Comparison of ENCODE assay signal across 23 cellular contexts in genomic region chr20:62856931-62857619, GRCh38. TPM values are rescaled to one million over a fixed set of nuclear protein-coding genes. Genes with fewer than 3 reads are reported as not detected.
DNase-seq lines count a peak whose midpoint lies in the region; ATAC-seq, FAIRE-seq and TF ChIP-seq lines count a peak whose summit lies in the region.
"Had no signal": no experiment of that assay in that cellular context is flagged by ENCODE, and none has a peak within 500 bp of the region (broad histone marks: within the 10 kb centered on the region; RNA-seq: fewer than 3 reads in every experiment).

No MANE protein-coding gene starts in this region.

- peaks cover 16 to 40% of the 10 kb centered on the region in 2 experiments; a peak in 3 of 4 replicates for H3K36me3 ChIP-seq in HCT116 (ENCODE audit: control insufficient read depth in 1 of 2, insufficient read depth in 2 of 2, low read length in 2 of 2)
- H3K36me3 ChIP-seq in NT2/D1 (ENCODE audit: insufficient read depth, insufficient read length, low read length): peaks cover 66% of the 10 kb centered on the region
- peaks cover 11% of the 10 kb centered on the region for H3K36me3 ChIP-seq in bronchial epithelial cell (ENCODE audit: control insufficient read depth, insufficient read depth, low read length)
- peaks cover 43% of the 10 kb centered on the region for H3K36me3 ChIP-seq in osteoblast (ENCODE audit: insufficient read depth, low read length)

- POLR2A ChIA-PET in HCT116 (lab: Charles Lee): no interaction called here

- no peak overlapping the region for H2AFZ ChIP-seq in HCT116 (ENCODE audit: low read depth, low read length, poor library complexity, severe bottlenecking)
- no peak overlapping the region for H2AFZ ChIP-seq in osteoblast (ENCODE audit: low read length)
- H2AFZ ChIP-seq: parathyroid adenoma had no signal

- no peak overlapping the region for H3K9ac ChIP-seq in HCT116 (ENCODE audit: low read length)
- peak overlapping the region; percentile 0 for H3K9ac ChIP-seq in NT2/D1 (ENCODE audit: insufficient read length, low read depth)
- H3K9ac ChIP-seq: parathyroid adenoma had no signal

- ATAC-seq in HCT116 (no peak), left colon (no peak)
- ATAC-seq: activated CD8-positive, alpha-beta T cell treated with anti-CD3 and anti-CD28 coated beads, Interleukin-2, amount 10 ng/mL, durations not matched to agents 7 days and 5 days; natural killer cell; Panc1; stimulated activated naive CD8-positive, alpha-beta T cell treated with anti-CD3 and anti-CD28 coated beads, Interleukin-15, Interleukin-2, amounts not matched to agents 100 U/mL and 50 U/mL, for 24 hours had no signal

- H3K9me2 ChIP-seq in HCT116 (ENCODE audit: insufficient read depth): no peaks in the 10 kb centered on the region

- H3K79me2 ChIP-seq in HCT116 (ENCODE audit: insufficient read depth, low read length) (peaks cover 34% of the 10 kb centered on the region), osteoblast (ENCODE audit: insufficient read depth, low read length) (peaks cover 31% of the 10 kb centered on the region)
- H3K79me2 ChIP-seq: parathyroid adenoma had no signal

- H3K4me1 ChIP-seq in HCT116 (ENCODE audit: control insufficient read depth in 1 of 2, insufficient read depth in 2 of 2, low read length in 2 of 2): peaks cover 7 to 14% of the 10 kb centered on the region in 2 experiments; a peak in 3 of 4 replicates
- peaks cover 2% of the 10 kb centered on the region for H3K4me1 ChIP-seq in NT2/D1 (ENCODE audit: insufficient read depth, insufficient read length)
- peaks cover 8% of the 10 kb centered on the region for H3K4me1 ChIP-seq in osteoblast (ENCODE audit: insufficient read depth, low read length)
- H3K4me1 ChIP-seq: parathyroid adenoma had no signal

- TF ChIP-seq RAD21 in HCT116 (IDR thresholded peaks at IDR 0.05; ENCODE audit: low read depth): no peak

- H3K4me2 ChIP-seq in HCT116 (ENCODE audit: low read length): no peak overlapping the region
- no peak overlapping the region for H3K4me2 ChIP-seq in osteoblast (ENCODE audit: insufficient read depth, low read length)

- no TSS peak for BruUV-seq in HCT116 (replicated peaks; lab: Mats Ljungman, UMichigan)

- intact Hi-C loops in HCT116 (cut with micrococcal nuclease): no loop called here
- intact Hi-C loops in left colon (cut with DNase I, micrococcal nuclease): no loop called here

- CTCF ChIA-PET in HCT116 (lab: Charles Lee): interaction anchor here (1.0 kb wide), 1 partner anchor 10 kb away, joined by 4 read pairs; no protein-coding TSS in a partner anchor

- H3K4me3 ChIP-seq in HCT116 (replicated peaks in 1 of 2; ENCODE audit: low read depth in 1 of 2, low read length in 2 of 2): no peak overlapping the region
- H3K4me3 ChIP-seq in NT2/D1 (ENCODE audit: insufficient read length, low read depth): no peak overlapping the region
- no peak overlapping the region for H3K4me3 ChIP-seq in bronchial epithelial cell (ENCODE audit: low read depth, low read length)
- no peak overlapping the region for H3K4me3 ChIP-seq in osteoblast (ENCODE audit: insufficient read depth, low read length)
- H3K4me3 ChIP-seq: ascending aorta, esophagus muscularis mucosa, HAP-1, SK-N-MC had no signal

- no peak for TF ChIP-seq POLR2A in HCT116 (IDR thresholded peaks at IDR 0.05; ENCODE audit: borderline replicate concordance, extremely low read depth, insufficient read depth, insufficient read length)

- H3K27ac ChIP-seq in HCT116 (ENCODE audit: low read depth, low read length) (no peak overlapping the region), osteoblast (ENCODE audit: low read depth, low read length) (no peak overlapping the region)
- H3K27ac ChIP-seq: ascending aorta, esophagus muscularis mucosa, parathyroid adenoma, SK-N-MC had no signal

- peaks cover 9% of the 10 kb centered on the region; the same call in 1 of the 2 replicates for H4K20me1 ChIP-seq in HCT116 (ENCODE audit: insufficient read depth)
- peaks cover 15% of the 10 kb centered on the region for H4K20me1 ChIP-seq in osteoblast (ENCODE audit: insufficient read depth, low read length)

- H3K27me3 ChIP-seq in HCT116 (ENCODE audit: insufficient read depth, low read length) (no peaks in the 10 kb centered on the region), NT2/D1 (ENCODE audit: insufficient read depth, insufficient read length) (peaks cover 3% of the 10 kb centered on the region), bronchial epithelial cell (ENCODE audit: control insufficient read depth, insufficient read depth, low read length) (no peaks in the 10 kb centered on the region), osteoblast (ENCODE audit: insufficient read depth, low read length) (no peaks in the 10 kb centered on the region)
- H3K27me3 ChIP-seq: ascending aorta, esophagus muscularis mucosa had no signal

- H3K9me3 ChIP-seq in HCT116 (ENCODE audit: control insufficient read depth in 1 of 2, insufficient read depth in 1 of 2, low read depth in 1 of 2, low read length in 2 of 2): no peaks in the 10 kb centered on the region
- H3K9me3 ChIP-seq in NT2/D1 (ENCODE audit: insufficient read depth, low read length): no peaks in the 10 kb centered on the region
- H3K9me3 ChIP-seq in osteoblast (ENCODE audit: low read depth, low read length): no peaks in the 10 kb centered on the region
- H3K9me3 ChIP-seq: ascending aorta, Caco-2, esophagus muscularis mucosa, HAP-1 had no signal

- no peak for TF ChIP-seq CTCF in HCT116 (IDR thresholded peaks at IDR 0.05 in 2 of 3, conservative IDR thresholded peaks at IDR 0.05 in 1 of 3; ENCODE audit: borderline replicate concordance in 1 of 3, insufficient read depth in 1 of 3, low read depth in 2 of 3, low read length in 2 of 3)
- no peak for TF ChIP-seq CTCF in bronchial epithelial cell (IDR thresholded peaks at IDR 0.05; ENCODE audit: insufficient read depth, low read length, severe bottlenecking)
- no peak for TF ChIP-seq CTCF in osteoblast (IDR thresholded peaks at IDR 0.05; ENCODE audit: extremely low read depth, low read depth, low read length)

- FAIRE-seq in bronchial epithelial cell (lab: Jason Lieb, UNC): no peak

- no peak for DNase-seq in HCT116 (ENCODE audit: low read depth, low spot score)
- no peak for DNase-seq in NT2/D1 (ENCODE audit: low read depth, low spot score)
- DNase-seq in bronchial epithelial cell (ENCODE audit: low read depth): peak; percentile 90
- peak; percentile 60 for DNase-seq in osteoblast (ENCODE audit: insufficient read length, low spot score, missing footprints)
- DNase-seq in stimulated activated CD4-positive, alpha-beta T cell treated with anti-CD3 and anti-CD28 coated beads, Interleukin-4, amount 100 ng/mL, for 1 hour: no peak
- no peak for DNase-seq in left colon
- DNase-seq in NCI-H524 treated with DMSO at 0.1 percent for 48 hours (lab: John Stamatoyannopoulos, UW): no peak
- DNase-seq: activated CD4-positive, CD25-positive, alpha-beta regulatory T cell; activated CD8-positive, alpha-beta T cell treated with anti-CD3 and anti-CD28 coated beads, Interleukin-2, amount 10 ng/mL, durations not matched to agents 7 days and 5 days; activated naive CD4-positive, alpha-beta T cell treated with anti-CD3 and anti-CD28 coated beads for 36 hours; activated T-cell treated with anti-CD3 and anti-CD28 coated beads, Interleukin-2, amount 50 U/mL, for 1 hour; Caco-2; natural killer cell; NCI-H1694; NCI-H345; stimulated activated naive CD8-positive, alpha-beta T cell treated with anti-CD3 and anti-CD28 coated beads, Interleukin-15, Interleukin-2, amounts not matched to agents 100 U/mL and 50 U/mL, for 24 hours; trophoblast cell had no signal

- RAD21 ChIA-PET in HCT116 (lab: Charles Lee; ENCODE audit: low non-redundant PET in 1 of 2, low total read pairs in 2 of 2, uncharacterized antibody in 2 of 2, unreplicated experiment in 2 of 2): no interaction called here

TF ChIP-seq in HCT116, 20 proteins besides CTCF, POLR2A, EP300 and RAD21:
- TF ChIP-seq POLR2AphosphoS5 (IDR thresholded peaks at IDR 0.05; ENCODE audit: low read depth, low read length) (0 out of 2 replicates have a peak, but pooled peaks have one; percentile 18), MAX (IDR thresholded peaks at IDR 0.05) (no peak)

RNA-seq across cellular contexts. Expression of gene TCFL5, which starts 4.5 kb away (rescaled TPM):
- total RNA-seq in HCT116 (2021; ENCODE audit: unreplicated experiment): 20.4 TPM
- polyA plus RNA-seq in HCT116 (2012): 8.9 and 10.9 TPM in 2 replicates
- total RNA-seq in bronchial epithelial cell: 13.2 and 14.5 TPM in 2 replicates
- 13.0 TPM in 2 replicates for total RNA-seq in osteoblast
- 1 to 10 TPM; 5.9 to 6.5 TPM for total RNA-seq in left colon

RNA-seq across cellular contexts. Expression of gene COL9A3, which starts 40.2 kb away (rescaled TPM):
- 29.7 TPM for total RNA-seq in HCT116 (2021; ENCODE audit: unreplicated experiment)
- polyA plus RNA-seq in HCT116 (2012): 15.9 and 20.7 TPM in 2 replicates
- not detected in 2 replicates for total RNA-seq in bronchial epithelial cell
- total RNA-seq in osteoblast: not detected in 2 replicates
- total RNA-seq in left colon: 1 to 10 TPM; 2.3 to 2.8 TPM
- total RNA-seq: activated CD8-positive, alpha-beta T cell treated with anti-CD3 and anti-CD28 coated beads, Interleukin-2, amount 10 ng/mL, durations not matched to agents 7 days and 5 days; activated naive CD4-positive, alpha-beta T cell treated with anti-CD3 and anti-CD28 coated beads for 36 hours had no signal

RNA-seq across cellular contexts. Expression of gene OGFR, which starts 52.4 kb away (rescaled TPM):
- total RNA-seq in HCT116 (2021; ENCODE audit: unreplicated experiment) (73.6 TPM), bronchial epithelial cell (16.1 and 17.8 TPM in 2 replicates), osteoblast (32.4 and 39.1 TPM in 2 replicates), left colon (10 to 100 TPM; 39.5 to 41.0 TPM)
- polyA plus RNA-seq in HCT116 (2012): 59.4 and 59.5 TPM in 2 replicates

Comparison
In these comparisons a context has a peak if more than half of its experiments do, and no peak if none do; other contexts are left out.
1. DNase-seq: peak in bronchial epithelial cell (single experiment) and osteoblast (single experiment); none in HCT116 (single experiment), NT2/D1 (single experiment), stimulated activated CD4-positive, alpha-beta T cell treated with anti-CD3 and anti-CD28 coated beads, Interleukin-4, amount 100 ng/mL, for 1 hour (single experiment), left colon (0 of 2) and NCI-H524 treated with DMSO at 0.1 percent for 48 hours (single experiment).